Comparison of ENCODE assay signal across 8 cellular contexts in the genomic region with DNA sequence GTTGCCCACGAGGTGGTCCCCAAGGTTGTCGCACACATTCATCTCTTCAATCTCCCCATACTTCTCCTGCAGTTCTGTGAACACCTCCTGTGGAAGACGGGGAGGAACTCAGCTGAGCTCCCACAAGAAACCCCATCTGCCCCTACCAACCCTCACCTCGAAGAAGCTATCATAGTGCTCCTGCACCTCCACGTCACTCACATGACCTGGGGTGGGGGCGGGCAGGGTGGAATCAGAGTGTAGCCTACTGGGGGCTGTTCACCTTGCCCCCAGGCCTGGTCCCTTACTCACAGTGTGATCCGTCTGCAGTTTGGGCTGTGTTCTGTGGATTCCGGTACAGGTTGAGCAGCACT. TPM values are rescaled to one million over a fixed set of nuclear protein-coding genes. Genes with fewer than 3 reads are reported as not detected.
A peak's percentile ranks its signal among the peaks of the same experiment; 100 is the strongest.
DNase-seq lines count a peak whose midpoint lies in the region; ATAC-seq, FAIRE-seq and TF ChIP-seq lines count a peak whose summit lies in the region.

No MANE protein-coding gene starts in this region.

- H3K36me3 ChIP-seq in OCI-LY3 (replicated peaks; ENCODE audit: low read depth, low read length) (peaks cover 1% of the 10 kb centered on the region), H1 (ENCODE audit: control insufficient read depth in 2 of 4, insufficient read depth in 4 of 4, low read length in 3 of 4) (peaks cover 0 to 2% (median 0%) of the 10 kb centered on the region in 4 experiments; a peak in 1 of 8 replicates), neuron (ENCODE audit: insufficient read depth, low read length) (peaks cover 4% of the 10 kb centered on the region)

- FAIRE-seq in H1 (lab: Jason Lieb, UNC), result no peak

- intact Hi-C loops in CD14-positive monocyte (cut with micrococcal nuclease), result loop anchor here (2.0 to 10.0 kb wide), 9 partner anchors 33 to 1590 kb away; a partner anchor contains a TSS

- H2BK5ac ChIP-seq in H1 (ENCODE audit: low read depth, low read length), result peak overlapping the region; percentile 66; the same call in 1 of the 2 replicates

- H3K23ac ChIP-seq in H1 (ENCODE audit: insufficient read length), result no peak overlapping the region

- peaks cover 9 to 16% of the 10 kb centered on the region in 2 donors for H3K36me3 Mint-ChIP-seq in CD14-positive monocyte

- TF ChIP-seq POLR2A in H1 (IDR thresholded peaks at IDR 0.05; ENCODE audit: control extremely low read depth in 1 of 2, low read depth in 2 of 2, low read length in 2 of 2), result no peak

- H3K27me3 ChIP-seq in OCI-LY3 (ENCODE audit: low read depth, low read length) (no peaks in the 10 kb centered on the region), H1 (replicated peaks in 1 of 4; ENCODE audit: control insufficient read depth in 3 of 4, extremely low read depth in 1 of 4, insufficient read depth in 3 of 4, low read length in 3 of 4) (no peaks in the 10 kb centered on the region), neuron (ENCODE audit: insufficient read depth, low read length) (no peaks in the 10 kb centered on the region)

- peak overlapping the region; percentile 2 for H3K56ac ChIP-seq in H1 (replicated peaks; ENCODE audit: insufficient read length, low read depth, low read length)

- no peak overlapping the region for H4K91ac ChIP-seq in H1 (replicated peaks; ENCODE audit: insufficient read length, low read length)

- H3K4ac ChIP-seq in H1 (replicated peaks; ENCODE audit: insufficient read length, low read depth, low read length), result no peak overlapping the region

- POLR2A ChIA-PET in H1 (lab: Charles Lee; ENCODE audit: partially characterized antibody), result interaction anchor here (1.0 to 2.7 kb wide), 7 partner anchors 9 to 126 kb away, joined by 3 to 23 read pairs (median 5); a partner anchor contains a TSS

- H3K4me2 ChIP-seq in OCI-LY3 (ENCODE audit: low read length), result peak overlapping the region; percentile 80
- peak overlapping the region; percentile 59 to 84 for H3K4me2 ChIP-seq in H1 (ENCODE audit: insufficient read depth in 1 of 2, low read depth in 2 of 2, low read length in 2 of 2)

- no peak overlapping the region for H2BK20ac ChIP-seq in H1 (ENCODE audit: low read length)

- H3K27me3 Mint-ChIP-seq in CD14-positive monocyte (ENCODE audit: low read depth in 3 of 3), result no peaks in the 10 kb centered on the region

- H3K18ac ChIP-seq in H1 (ENCODE audit: extremely low read depth, low read length), result no peak overlapping the region

- peaks cover 21% of the 10 kb centered on the region for H3K23me2 ChIP-seq in H1 (ENCODE audit: low read depth, low read length)

- H2BK15ac ChIP-seq in H1 (ENCODE audit: low read length), result 0 out of 2 replicates have a peak overlapping the region, but pooled peaks have one; percentile 72

- H3K27ac ChIP-seq in OCI-LY3 (ENCODE audit: low read length) (peak overlapping the region; percentile 89), H1 (ENCODE audit: low read depth, low read length) (no peak overlapping the region)

- no peaks in the 10 kb centered on the region for H3K9me3 ChIP-seq in OCI-LY3 (ENCODE audit: insufficient read depth, low read length)
- H3K9me3 ChIP-seq in H1 (ENCODE audit: insufficient read depth in 2 of 2, low read depth in 1 of 2, low read length in 1 of 2), result no peaks in the 10 kb centered on the region
- H3K9me3 ChIP-seq in neuron (ENCODE audit: low read length), result no peaks in the 10 kb centered on the region

- TF ChIP-seq EP300 in H1 (IDR thresholded peaks at IDR 0.05; ENCODE audit: borderline replicate concordance in 1 of 2, low read depth in 2 of 2, low read length in 2 of 2), result no peak

- H3K27ac Mint-ChIP-seq in CD14-positive monocyte, result peak overlapping the region; percentile 100

- H3K79me1 ChIP-seq in H1 (ENCODE audit: low read depth, low read length), result no peaks in the 10 kb centered on the region; the same call in none of the 2 replicates

- H3K9ac ChIP-seq in OCI-LY3 (ENCODE audit: low read length) (peak overlapping the region; percentile 95; the same call in 1 of the 2 replicates), H1 (replicated peaks in 1 of 4; ENCODE audit: extremely low read depth in 1 of 4, low read depth in 3 of 4, low read length in 3 of 4) (peak overlapping the region in 2 of 4 experiments; percentile 36 to 51; a peak in 2 of 7 replicates)

- no peak for TF ChIP-seq RAD21 in H1 (IDR thresholded peaks at IDR 0.05 in 1 of 2, conservative IDR thresholded peaks at IDR 0.05 in 1 of 2; ENCODE audit: low read depth in 2 of 2, low read length in 2 of 2)

- WGBS in H1 (ENCODE audit: extremely low coverage in 1 of 2, insufficient coverage in 1 of 2, insufficient read length in 1 of 2, insufficient replicate concordance in 2 of 2, low coverage in 1 of 2, low lambda C conversion rate in 2 of 2, missing lambda C conversion rate in 1 of 2), 2 experiments, result 75% methylated on average over 8 of the region's 8 CpGs; no CpG with 5 or more reads in 1 of the 2 experiments

- H3K14ac ChIP-seq in H1 (ENCODE audit: insufficient read length), result no peak overlapping the region

- H3K4me1 Mint-ChIP-seq in CD14-positive monocyte, result peaks cover 57% of the 10 kb centered on the region

- H4K20me1 ChIP-seq in OCI-LY3 (ENCODE audit: insufficient read depth, low read length) (0 out of 2 replicates have a peak, but pooled peaks cover 4% of the 10 kb centered on the region), H1 (replicated peaks in 1 of 2; ENCODE audit: control insufficient read depth in 1 of 2, insufficient read depth in 2 of 2, low read length in 2 of 2) (peaks cover 0 to 2% of the 10 kb centered on the region in 2 experiments)

- CTCF ChIA-PET in H1 (lab: Charles Lee; ENCODE audit: partially characterized antibody), result interaction anchor here (0.6 to 2.3 kb wide), 15 partner anchors 9 to 1454 kb away, joined by 3 to 9 read pairs (median 4); a partner anchor contains a TSS

- DNase-seq in CD14-positive monocyte (ENCODE audit: low spot score) (no peak), H1 (ENCODE audit: low read depth in 1 of 2, low spot score in 2 of 2) (no peak), NCI-H2171 (lab: John Stamatoyannopoulos, UW) (no peak), NCI-H226 (no peak)

- H2BK120ac ChIP-seq in H1 (replicated peaks; ENCODE audit: low read depth, low read length), result no peak overlapping the region

- H3K9me3 Mint-ChIP-seq in CD14-positive monocyte, result no peaks in the 10 kb centered on the region

- H4K8ac ChIP-seq in H1 (ENCODE audit: extremely low read depth, insufficient read depth, low read length), result peak overlapping the region; percentile 81

- no peak overlapping the region for H4K5ac ChIP-seq in H1 (ENCODE audit: insufficient read length, low read depth, low read length)

- H3K79me2 ChIP-seq in OCI-LY3 (ENCODE audit: low read length) (peaks cover 15% of the 10 kb centered on the region), H1 (ENCODE audit: control insufficient read depth in 1 of 2, insufficient read depth in 2 of 2, low read length in 2 of 2) (peaks cover 0 to 7% of the 10 kb centered on the region in 2 experiments; a peak in 1 of 4 replicates)

- ATAC-seq in GM21447 (IDR thresholded peaks at IDR 0.05; ENCODE audit: unreplicated experiment) (no peak), GM21825 (IDR thresholded peaks at IDR 0.05; ENCODE audit: unreplicated experiment) (no peak)

- peak overlapping the region; percentile 95 to 99 for H3K4me3 Mint-ChIP-seq in CD14-positive monocyte

- H2AK5ac ChIP-seq in H1 (ENCODE audit: low read depth, low read length), result no peak overlapping the region

- H3K4me1 ChIP-seq in OCI-LY3 (ENCODE audit: low read length) (peaks cover 46% of the 10 kb centered on the region), H1 (replicated peaks in 1 of 4; ENCODE audit: control insufficient read depth in 3 of 4, insufficient read depth in 4 of 4, low read length in 3 of 4) (peaks cover 0 to 4% (median 3%) of the 10 kb centered on the region in 4 experiments; a peak in 4 of 7 replicates), neuron (ENCODE audit: insufficient read depth, low read length) (peaks cover 29% of the 10 kb centered on the region)

- H2BK12ac ChIP-seq in H1 (ENCODE audit: low read depth, low read length), result 0 out of 2 replicates have a peak overlapping the region, but pooled peaks have one; percentile 12

- TF ChIP-seq CTCF in CD14-positive monocyte (IDR thresholded peaks at IDR 0.05) (no peak), OCI-LY3 (IDR thresholded peaks at IDR 0.05; ENCODE audit: low read depth, low read length) (no peak), H1 (IDR thresholded peaks at IDR 0.05; ENCODE audit: control extremely low read depth in 1 of 3, insufficient read depth in 1 of 3, low read depth in 1 of 3, low read length in 3 of 3) (no peak)

- H2AFZ ChIP-seq in OCI-LY3 (ENCODE audit: low read depth, low read length), result no peak overlapping the region
- peak overlapping the region; percentile 96 for H2AFZ ChIP-seq in H1 (ENCODE audit: low read length)
- peak overlapping the region; percentile 37 for H2AFZ ChIP-seq in neuron (ENCODE audit: low read depth, low read length)

- H3K4me3 ChIP-seq in OCI-LY3 (ENCODE audit: low read length) (peak overlapping the region; percentile 89), H1 (ENCODE audit: extremely low read depth in 1 of 4, insufficient read depth in 2 of 4, low read depth in 3 of 4, low read length in 4 of 4) (peak overlapping the region; percentile 65 to 95 (median 76)), neuron (ENCODE audit: low read length) (peak overlapping the region; percentile 87)

RNA-seq across cellular contexts. Expression of a gene that starts 0.9 kb away (rescaled TPM):
- polyA plus RNA-seq in CD14-positive monocyte (1 to 10 TPM; 6.2 to 8.7 TPM), H1 (2011; rRNA removed) (32.7 TPM in 2 replicates)
- 15.1 and 18.5 TPM in 2 replicates for total RNA-seq in H1 (2021; fragmentation: NEBNext Ultra II Directional; extraction: Animal tissue kit (Norgen Biotek cat#: 25700))
- 24.5 TPM for polyA plus RNA-seq in H1 (2011; cell fraction: cytosol; rRNA removed)
- 39.3 TPM for polyA plus RNA-seq in H1 (2011; cell fraction: nucleus; rRNA removed)
- polyA plus RNA-seq in H1 (2012, experiment 1 of 2), result 21.7 to 23.2 TPM (median 22.7 TPM) in 4 replicates
- 26.5 TPM for polyA plus RNA-seq in H1 (2012, experiment 2 of 2)
- polyA plus RNA-seq in H1 (2013, experiment 1 of 2), result 17.4 TPM
- 17.0 TPM for polyA plus RNA-seq in H1 (2013, experiment 2 of 2)
- polyA minus RNA-seq in H1 (2011; rRNA and poly(A)+ RNA removed), result 8.2 and 12.0 TPM in 2 replicates
- 7.4 TPM for polyA minus RNA-seq in H1 (2011; cell fraction: cytosol; rRNA and poly(A)+ RNA removed)
- polyA minus RNA-seq in H1 (2011; cell fraction: nucleus; rRNA and poly(A)+ RNA removed), result 11.6 TPM

RNA-seq across cellular contexts. Expression of a gene that starts 1.1 kb away (rescaled TPM):
- polyA plus RNA-seq in CD14-positive monocyte (100 to 1,000 TPM; 129 to 149 TPM), H1 (2011; rRNA removed) (66.7 and 73.9 TPM in 2 replicates)
- 75.3 and 80.2 TPM in 2 replicates for total RNA-seq in H1 (2021; fragmentation: NEBNext Ultra II Directional; extraction: Animal tissue kit (Norgen Biotek cat#: 25700))
- polyA plus RNA-seq in H1 (2011; cell fraction: cytosol; rRNA removed), result 38.4 TPM
- 68.8 TPM for polyA plus RNA-seq in H1 (2011; cell fraction: nucleus; rRNA removed)
- polyA plus RNA-seq in H1 (2012, experiment 1 of 2), result 64.8 to 80.3 TPM (median 70.7 TPM) in 4 replicates
- polyA plus RNA-seq in H1 (2012, experiment 2 of 2), result 71.3 TPM
- 143 TPM for polyA plus RNA-seq in H1 (2013, experiment 1 of 2)
- 164 TPM for polyA plus RNA-seq in H1 (2013, experiment 2 of 2)
- polyA minus RNA-seq in H1 (2011; rRNA and poly(A)+ RNA removed), result 38.7 and 46.2 TPM in 2 replicates
- polyA minus RNA-seq in H1 (2011; cell fraction: cytosol; rRNA and poly(A)+ RNA removed), result 25.5 TPM
- polyA minus RNA-seq in H1 (2011; cell fraction: nucleus; rRNA and poly(A)+ RNA removed), result 17.1 TPM

RNA-seq across cellular contexts. Expression of a gene that starts 2.1 kb away (rescaled TPM):
- polyA plus RNA-seq in CD14-positive monocyte (100 to 1,000 TPM; 119 to 144 TPM), H1 (2011; rRNA removed) (28.9 and 40.3 TPM in 2 replicates)
- 8.4 and 12.2 TPM in 2 replicates for total RNA-seq in H1 (2021; fragmentation: NEBNext Ultra II Directional; extraction: Animal tissue kit (Norgen Biotek cat#: 25700))
- polyA plus RNA-seq in H1 (2011; cell fraction: cytosol; rRNA removed), result 18.4 TPM
- 21.5 TPM for polyA plus RNA-seq in H1 (2011; cell fraction: nucleus; rRNA removed)
- polyA plus RNA-seq in H1 (2012, experiment 1 of 2), result 8.9 to 15.1 TPM (median 14.9 TPM) in 4 replicates
- polyA plus RNA-seq in H1 (2012, experiment 2 of 2), result 22.9 TPM
- 8.9 TPM for polyA plus RNA-seq in H1 (2013, experiment 1 of 2)
- polyA plus RNA-seq in H1 (2013, experiment 2 of 2), result 9.4 TPM
- 3.0 and 5.6 TPM in 2 replicates for polyA minus RNA-seq in H1 (2011; rRNA and poly(A)+ RNA removed)
- 9.5 TPM for polyA minus RNA-seq in H1 (2011; cell fraction: cytosol; rRNA and poly(A)+ RNA removed)
- 8.9 TPM for polyA minus RNA-seq in H1 (2011; cell fraction: nucleus; rRNA and poly(A)+ RNA removed)

RNA-seq across cellular contexts. Expression of a gene that starts 4.1 kb away (rescaled TPM):
- polyA plus RNA-seq in CD14-positive monocyte, result 1 to 10 TPM; 5.6 to 7.2 TPM
- total RNA-seq in H1 (2021; fragmentation: NEBNext Ultra II Directional; extraction: Animal tissue kit (Norgen Biotek cat#: 25700)), result 2.9 and 3.8 TPM in 2 replicates
- 8.5 and 9.8 TPM in 2 replicates for polyA plus RNA-seq in H1 (2011; rRNA removed)
- 3.8 TPM for polyA plus RNA-seq in H1 (2011; cell fraction: cytosol; rRNA removed)
- 9.2 TPM for polyA plus RNA-seq in H1 (2011; cell fraction: nucleus; rRNA removed)
- 5.4 to 8.1 TPM (median 6.1 TPM) in 4 replicates for polyA plus RNA-seq in H1 (2012, experiment 1 of 2)
- 11.4 TPM for polyA plus RNA-seq in H1 (2012, experiment 2 of 2)
- 3.7 TPM for polyA plus RNA-seq in H1 (2013, experiment 1 of 2)
- polyA plus RNA-seq in H1 (2013, experiment 2 of 2), result 3.0 TPM
- polyA minus RNA-seq in H1 (2011; rRNA and poly(A)+ RNA removed), result 3.7 and 4.2 TPM in 2 replicates
- polyA minus RNA-seq in H1 (2011; cell fraction: cytosol; rRNA and poly(A)+ RNA removed), result 8.3 TPM
- polyA minus RNA-seq in H1 (2011; cell fraction: nucleus; rRNA and poly(A)+ RNA removed), result 2.6 TPM

RNA-seq across cellular contexts. Expression of a gene that starts 12.5 kb away (rescaled TPM):
- polyA plus RNA-seq in CD14-positive monocyte, result not detected
- total RNA-seq in H1 (2021; fragmentation: NEBNext Ultra II Directional; extraction: Animal tissue kit (Norgen Biotek cat#: 25700)), result 0.44 TPM in 1 of 2 replicates, not detected in the other
- polyA plus RNA-seq in H1 (2011; rRNA removed), result 0.91 and 1.6 TPM in 2 replicates
- 0.69 TPM for polyA plus RNA-seq in H1 (2011; cell fraction: cytosol; rRNA removed)
- polyA plus RNA-seq in H1 (2011; cell fraction: nucleus; rRNA removed), result 1.1 TPM
- 2.2 to 2.9 TPM (median 2.2 TPM) in 4 replicates for polyA plus RNA-seq in H1 (2012, experiment 1 of 2)
- polyA plus RNA-seq in H1 (2012, experiment 2 of 2), result 2.1 TPM
- polyA plus RNA-seq in H1 (2013, experiment 1 of 2), result 1.6 TPM
- 1.3 TPM for polyA plus RNA-seq in H1 (2013, experiment 2 of 2)
- polyA minus RNA-seq in H1 (2011; rRNA and poly(A)+ RNA removed), result 0.27 and 0.50 TPM in 2 replicates
- 1.5 TPM for polyA minus RNA-seq in H1 (2011; cell fraction: cytosol; rRNA and poly(A)+ RNA removed)
- 2.1 TPM for polyA minus RNA-seq in H1 (2011; cell fraction: nucleus; rRNA and poly(A)+ RNA removed)
